Comparison of ENCODE assay signal across 18 cellular contexts in the genomic region with DNA sequence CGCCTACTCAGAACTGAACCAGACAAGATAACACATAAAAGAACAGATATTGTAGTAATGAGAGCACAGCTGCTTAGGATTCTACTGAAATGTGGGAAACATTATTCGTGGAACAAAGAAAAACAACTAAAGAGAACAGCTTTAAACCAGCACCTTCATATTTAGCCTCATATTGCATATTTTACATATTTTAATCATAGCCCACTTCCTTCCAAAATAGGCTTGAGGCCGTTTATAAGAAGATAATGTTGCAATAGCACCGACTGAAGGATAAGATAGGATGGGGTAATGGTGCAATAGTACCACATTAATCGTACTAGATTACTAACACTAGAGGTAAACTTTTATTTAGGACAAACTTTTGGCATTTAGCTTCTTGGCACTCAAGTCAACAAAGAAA.
"Had no signal": no experiment of that assay in that cellular context is flagged by ENCODE, and none has a peak within 500 bp of the region (broad histone marks: within the 10 kb centered on the region; RNA-seq: fewer than 3 reads in every experiment).

No MANE protein-coding gene starts in this region.

- DNase-seq: activated CD4-positive, alpha-beta T cell treated with anti-CD3 and anti-CD28 coated beads, Interleukin-2, amount 50 U/mL, for 1 hour; activated CD8-positive, alpha-beta memory T cell treated with anti-CD3 and anti-CD28 coated beads for 24 hours; activated gamma-delta T cell treated with Interleukin-2 at 50 U/mL for 16 hours; aorta; dorsolateral prefrontal cortex; endodermal cell; kidney glomerular epithelial cell; mesenchymal stem cell; naive thymus-derived CD8-positive, alpha-beta T cell; posterior cingulate gyrus; stimulated activated CD4-positive, alpha-beta T cell treated with anti-CD3 and anti-CD28 coated beads, Interleukin-4, amount 100 ng/mL, for 24 hours; stimulated activated naive CD4-positive, alpha-beta T cell; substantia nigra; T-helper 9 cell had no signal

- H3K4me3 ChIP-seq: dorsolateral prefrontal cortex, skin epidermis, tibial nerve, vagina had no signal

- H3K27me3 ChIP-seq: dorsolateral prefrontal cortex, tibial nerve, vagina had no signal

- H3K27ac ChIP-seq: skin epidermis, tibial nerve, vagina had no signal

- H3K36me3 ChIP-seq: tibial nerve, vagina had no signal

- ATAC-seq: activated CD4-positive, CD25-positive, alpha-beta regulatory T cell treated with anti-CD3 and anti-CD28 coated beads, Interleukin-2, amount 50 U/mL, for 24 hours; naive thymus-derived CD8-positive, alpha-beta T cell had no signal
